In the genomic region with DNA sequence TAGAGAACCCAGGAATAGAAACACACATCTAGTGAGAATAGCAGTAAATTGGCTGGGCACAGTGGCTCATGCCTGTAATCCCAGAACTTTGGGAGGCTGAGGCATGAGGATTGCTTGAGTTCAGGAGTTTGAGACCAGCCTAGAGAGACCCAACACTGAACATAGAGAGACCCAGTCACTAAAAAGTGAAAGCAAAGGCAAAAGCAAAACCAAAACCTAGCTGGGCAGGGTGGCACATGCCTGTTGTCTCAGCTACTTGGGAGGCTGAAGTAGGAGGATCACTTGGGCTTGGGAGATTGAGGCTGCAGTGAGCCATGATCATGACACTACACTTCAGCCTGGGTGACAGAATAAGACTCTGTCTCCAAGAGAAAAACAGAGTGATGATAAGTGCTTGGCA, we compare ENCODE assay signal across 15 cellular contexts. TPM values are rescaled to one million over a fixed set of nuclear protein-coding genes. Genes with fewer than 3 reads are reported as not detected.
A peak's percentile ranks its signal among the peaks of the same experiment; 100 is the strongest.
DNase-seq lines count a peak whose midpoint lies in the region; ATAC-seq and TF ChIP-seq lines count a peak whose summit lies in the region.
"Had no signal": no experiment of that assay in that cellular context is flagged by ENCODE, and none has a peak within 500 bp of the region (broad histone marks: within the 10 kb centered on the region; RNA-seq: fewer than 3 reads in every experiment).

No MANE protein-coding gene starts in this region.

- H3K4me1 ChIP-seq in DND-41 (ENCODE audit: insufficient read depth, low read length) (no peaks in the 10 kb centered on the region), MM.1S (ENCODE audit: low read length) (no peaks in the 10 kb centered on the region)
- H3K4me1 ChIP-seq: A549, BE2C had no signal

- TF ChIP-seq CTCF in DND-41 (IDR thresholded peaks at IDR 0.05; ENCODE audit: borderline replicate concordance, extremely low read depth, low read length, poor library complexity, severe bottlenecking) (no peak), GM12865 (IDR thresholded peaks at IDR 0.05; ENCODE audit: insufficient read depth, low read depth, low read length, missing control alignments) (no peak), MM.1S (IDR thresholded peaks at IDR 0.05; ENCODE audit: low read length) (no peak)

- intact Hi-C loops in left cardiac atrium (cut with DNase I), result no loop called here

- H2AFZ ChIP-seq in DND-41 (ENCODE audit: low read depth, low read length) (no peak overlapping the region), MM.1S (ENCODE audit: low read length) (no peak overlapping the region)

- no peaks in the 10 kb centered on the region for H4K20me1 ChIP-seq in DND-41 (ENCODE audit: insufficient read depth, low read length)
- no peaks in the 10 kb centered on the region for H4K20me1 ChIP-seq in MM.1S (ENCODE audit: insufficient read depth, low read length)

- H3K9me3 ChIP-seq in DND-41 (ENCODE audit: insufficient read depth, low read length, severe bottlenecking) (no peaks in the 10 kb centered on the region), MM.1S (replicated peaks; ENCODE audit: insufficient read depth, low read length) (no peaks in the 10 kb centered on the region)
- H3K9me3 ChIP-seq: A549, BE2C had no signal

- no peak for DNase-seq in DND-41
- peak; percentile 5 for DNase-seq in GM12865 (ENCODE audit: low read depth)
- DNase-seq in OCI-M1 (lab: John Stamatoyannopoulos, UW), result peak; percentile 36
- no peak for DNase-seq in left cardiac atrium
- DNase-seq in MM.1S, result no peak
- DNase-seq: BE2C; CD4-positive, alpha-beta memory T cell; DMS79 treated with DMSO at 0.1 percent for 48 hours; HCEC 1CT; HFFc6 had no signal

- H3K9ac ChIP-seq in DND-41 (ENCODE audit: low read depth, low read length) (no peak overlapping the region), MM.1S (ENCODE audit: low read length) (no peak overlapping the region)

- no peaks in the 10 kb centered on the region for H3K79me2 ChIP-seq in DND-41 (ENCODE audit: insufficient read depth, low read length)
- no peaks in the 10 kb centered on the region for H3K79me2 ChIP-seq in MM.1S (ENCODE audit: low read length)

- H3K4me3 ChIP-seq in DND-41 (ENCODE audit: low read depth in 1 of 2, low read length in 2 of 2), result no peak overlapping the region
- H3K4me3 ChIP-seq in GM12865 (ENCODE audit: low read depth, low read length), result no peak overlapping the region
- no peak overlapping the region for H3K4me3 ChIP-seq in MM.1S (ENCODE audit: low read length)
- H3K4me3 ChIP-seq: A549 had no signal

- ATAC-seq in DND-41 (ENCODE audit: insufficient read depth, low read depth) (peak; percentile 49; the same call in 1 of the 3 replicates), GM21786 (IDR thresholded peaks at IDR 0.05; ENCODE audit: unreplicated experiment) (peak; percentile 69), left cardiac atrium (no peak), GM18502 (IDR thresholded peaks at IDR 0.05; ENCODE audit: poor library complexity, unreplicated experiment) (no peak)
- ATAC-seq: A549 had no signal

- H3K9me2 ChIP-seq in MM.1S (replicated peaks; ENCODE audit: insufficient read depth, low read length), result no peaks in the 10 kb centered on the region

- H3K36me3 ChIP-seq in DND-41 (ENCODE audit: insufficient read depth, low read length) (no peaks in the 10 kb centered on the region), MM.1S (replicated peaks; ENCODE audit: insufficient read depth, low read length) (no peaks in the 10 kb centered on the region)
- H3K36me3 ChIP-seq: BE2C had no signal

- H3K27me3 ChIP-seq in DND-41 (ENCODE audit: insufficient read depth, low read length, poor library complexity) (no peaks in the 10 kb centered on the region), MM.1S (replicated peaks; ENCODE audit: insufficient read depth, low read length) (no peaks in the 10 kb centered on the region)
- H3K27me3 ChIP-seq: BE2C had no signal

- H3K27ac ChIP-seq in DND-41 (ENCODE audit: low read length), result no peak overlapping the region
- H3K27ac ChIP-seq in MM.1S (ENCODE audit: low read length), result no peak overlapping the region
- H3K27ac ChIP-seq: A549, C4-2B, HL-60 had no signal

- no peaks in the 10 kb centered on the region for H3F3A ChIP-seq in MM.1S (ENCODE audit: insufficient read depth, low read length)

- no peak overlapping the region; the same call in 1 of the 2 replicates for H3K4me2 ChIP-seq in DND-41 (ENCODE audit: insufficient read depth, low read length)
- no peak overlapping the region for H3K4me2 ChIP-seq in MM.1S (ENCODE audit: low read depth, low read length)
- H3K4me2 ChIP-seq: A549 had no signal

RNA-seq across cellular contexts. Expression of gene MIS18BP1, which starts 37.5 kb away (rescaled TPM):
- 1 to 10 TPM; 7.1 to 9.1 TPM for total RNA-seq in left cardiac atrium

Comparison
In these comparisons a context has a peak if more than half of its experiments do, and no peak if none do; other contexts are left out.
1. ATAC-seq: peak in DND-41 (single experiment) and GM21786 (single experiment); none in left cardiac atrium (0 of 2) and GM18502 (single experiment).
2. DNase-seq: peak in GM12865 (single experiment) and OCI-M1 (single experiment); none in DND-41 (single experiment), left cardiac atrium (single experiment) and MM.1S (single experiment).